Comparison of ENCODE assay signal across 1 cellular context in genomic region chr1:156848461-156849150, GRCh38.
A peak's percentile ranks its signal among the peaks of the same experiment; 100 is the strongest.
TF ChIP-seq lines count a peak whose summit lies in the region.

No MANE protein-coding gene starts in this region.

TF ChIP-seq in H1, 55 proteins besides CTCF, POLR2A, EP300 and RAD21 (continued from another document):
- TF ChIP-seq CHD7 (IDR thresholded peaks at IDR 0.05; ENCODE audit: insufficient replicate concordance, low read length) (no peak), BRCA1 (IDR thresholded peaks at IDR 0.05; ENCODE audit: low read depth, low read length) (no peak), ZNF274 (IDR thresholded peaks at IDR 0.05; ENCODE audit: borderline replicate concordance, extremely low read depth, low read length) (no peak), TBP (IDR thresholded peaks at IDR 0.05; ENCODE audit: low read depth, low read length) (no peak), TAF1 (IDR thresholded peaks at IDR 0.05; ENCODE audit: low read depth, low read length) (no peak), CTBP2 (IDR thresholded peaks at IDR 0.05; ENCODE audit: borderline replicate concordance, insufficient read depth, insufficient read length, low read length) (no peak), EGR1 (IDR thresholded peaks at IDR 0.05; ENCODE audit: borderline replicate concordance, low read depth, low read length) (peak; percentile 73; the same call in 1 of the 2 replicates), HDAC6 (IDR thresholded peaks at IDR 0.05; ENCODE audit: low read depth, low read length) (no peak), SP2 (IDR thresholded peaks at IDR 0.05; ENCODE audit: low read length) (no peak), PHF8 (conservative IDR thresholded peaks at IDR 0.05; ENCODE audit: low read depth, low read length) (no peak), HDAC2 (IDR thresholded peaks at IDR 0.05; ENCODE audit: borderline replicate concordance in 1 of 2, low read depth in 2 of 2, low read length in 2 of 2) (no peak), CBX5 (IDR thresholded peaks at IDR 0.05; ENCODE audit: low read depth, low read length) (no peak), POLR2AphosphoS5 (IDR thresholded peaks at IDR 0.05; ENCODE audit: low read depth, low read length) (no peak), SUZ12 (IDR thresholded peaks at IDR 0.05; ENCODE audit: low read length) (peak; percentile 82; the same call in 1 of the 2 replicates), MAFK (IDR thresholded peaks at IDR 0.05; ENCODE audit: low read depth, low read length) (no peak), EZH2 (IDR thresholded peaks at IDR 0.05; ENCODE audit: low read depth, low read length, severe bottlenecking) (peak; percentile 76), CBX8 (IDR thresholded peaks at IDR 0.05; ENCODE audit: borderline replicate concordance, low read depth, low read length) (no peak), KDM4A (IDR thresholded peaks at IDR 0.05; ENCODE audit: low read depth, low read length, severe bottlenecking) (peak; percentile 86), JUN (IDR thresholded peaks at IDR 0.05; ENCODE audit: low read depth, low read length) (no peak), E2F6 (IDR thresholded peaks at IDR 0.05) (0 out of 2 replicates have a peak, but pooled peaks have one; percentile 15)
